Comparison of ENCODE assay signal across 11 cellular contexts in the genomic region with DNA sequence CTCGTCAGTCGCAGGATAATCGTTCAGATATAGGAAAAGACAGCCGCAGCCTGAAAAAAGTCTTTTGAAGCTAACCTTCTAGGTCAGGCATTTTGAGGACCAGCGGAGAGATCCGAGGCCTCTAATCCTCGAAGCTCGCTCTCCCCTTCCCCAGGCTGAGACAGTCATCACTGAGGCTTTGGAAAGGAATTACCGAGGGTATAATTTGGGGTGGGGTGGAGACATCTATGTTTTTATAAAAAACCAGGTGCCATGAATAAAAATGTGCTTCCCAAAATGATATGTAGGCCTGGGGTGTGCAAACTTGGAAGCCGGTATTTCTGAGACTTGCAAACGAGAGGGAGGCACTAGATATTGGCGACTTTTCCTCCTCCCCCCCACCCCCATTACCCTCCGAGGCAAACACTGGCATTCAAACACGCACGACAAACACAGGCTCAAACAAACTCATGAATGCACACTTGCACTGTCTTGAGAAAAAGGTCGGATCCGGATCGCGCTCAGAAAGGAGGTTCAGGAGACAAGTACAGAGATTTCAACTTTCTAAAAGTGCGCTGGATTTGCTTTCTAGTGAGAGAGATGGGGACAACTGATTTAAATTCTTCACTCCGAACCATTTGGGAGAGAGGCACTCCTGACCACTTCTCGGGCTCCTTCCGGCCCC. TPM values are rescaled to one million over a fixed set of nuclear protein-coding genes. Genes with fewer than 3 reads are reported as not detected.
A peak's percentile ranks its signal among the peaks of the same experiment; 100 is the strongest.
DNase-seq lines count a peak whose midpoint lies in the region; ATAC-seq and TF ChIP-seq lines count a peak whose summit lies in the region.
"Had no signal": no experiment of that assay in that cellular context is flagged by ENCODE, and none has a peak within 500 bp of the region (broad histone marks: within the 10 kb centered on the region; RNA-seq: fewer than 3 reads in every experiment).

No MANE protein-coding gene starts in this region.

- H3K27me3 ChIP-seq in SK-N-SH (ENCODE audit: insufficient read depth) = peaks cover 34% of the 10 kb centered on the region

- no peak for TF ChIP-seq RAD21 in SK-N-SH (IDR thresholded peaks at IDR 0.05; ENCODE audit: low read length)

- H3K27ac ChIP-seq in SK-N-SH (ENCODE audit: low read depth in 2 of 2, low read length in 1 of 2) = no peak overlapping the region

- H3K4me1 Mint-ChIP-seq in activated naive CD8-positive, alpha-beta T cell treated with anti-CD3 and anti-CD28 coated beads for 36 hours = peaks cover 12% of the 10 kb centered on the region
- H3K4me1 Mint-ChIP-seq in immature natural killer cell = peaks cover 7 to 8% of the 10 kb centered on the region in 2 donors
- peaks cover 31% of the 10 kb centered on the region for H3K4me1 Mint-ChIP-seq in stimulated activated naive CD8-positive, alpha-beta T cell treated with anti-CD3 and anti-CD28 coated beads, Interleukin-15, amount 100 ng/mL, for 72 hours

- no peaks in the 10 kb centered on the region for H3K9me2 ChIP-seq in SK-N-SH

- peaks cover 4% of the 10 kb centered on the region for H3F3A ChIP-seq in SK-N-SH (replicated peaks; ENCODE audit: insufficient read depth)

- no peak overlapping the region for H3K27ac Mint-ChIP-seq in activated naive CD8-positive, alpha-beta T cell treated with anti-CD3 and anti-CD28 coated beads for 36 hours
- H3K27ac Mint-ChIP-seq in immature natural killer cell = no peak overlapping the region
- H3K27ac Mint-ChIP-seq in stimulated activated naive CD8-positive, alpha-beta T cell treated with anti-CD3 and anti-CD28 coated beads, Interleukin-15, amount 100 ng/mL, for 72 hours = peak overlapping the region in 1 of 2 donors; percentile 54
- H3K27ac Mint-ChIP-seq: dendritic cell treated with granulocyte-macrophage colony-stimulating factor and Interleukin-4, amounts not matched to agents 40 ng/mL and 50 ng/mL, for 4 days had no signal

- peak overlapping the region; percentile 89; the same call in 1 of the 2 replicates for H2AFZ ChIP-seq in SK-N-SH (ENCODE audit: low read depth)

- WGBS in SK-N-SH (ENCODE audit: low lambda C conversion rate) = 71% methylated on average over 23 of the region's 23 CpGs

- no peak for DNase-seq in SK-N-SH
- DNase-seq in activated naive CD8-positive, alpha-beta T cell treated with anti-CD3 and anti-CD28 coated beads for 36 hours = no peak
- DNase-seq in immature natural killer cell = no peak
- no peak for DNase-seq in stimulated activated naive CD8-positive, alpha-beta T cell treated with anti-CD3 and anti-CD28 coated beads, Interleukin-15, amount 100 ng/mL, for 72 hours
- DNase-seq in C1 segment of cervical spinal cord (lab: John Stamatoyannopoulos, UW) = no peak
- no peak for DNase-seq in nucleus accumbens (lab: John Stamatoyannopoulos, UW)
- DNase-seq: NCI-H748 treated with DMSO at 0.1 percent for 48 hours had no signal

- ATAC-seq in SK-N-SH treated with all-trans-retinoic acid at 6 μM for 48 hours = no peak
- ATAC-seq in stimulated activated naive CD8-positive, alpha-beta T cell treated with anti-CD3 and anti-CD28 coated beads, Interleukin-15, amount 100 ng/mL, for 72 hours = no peak
- ATAC-seq in HG03571 (IDR thresholded peaks at IDR 0.05; ENCODE audit: unreplicated experiment) = no peak
- ATAC-seq: GM12878 had no signal

- no peaks in the 10 kb centered on the region for H3K36me3 Mint-ChIP-seq in activated naive CD8-positive, alpha-beta T cell treated with anti-CD3 and anti-CD28 coated beads for 36 hours
- peaks cover 0 to 7% (median 0%) of the 10 kb centered on the region in 3 donors for H3K36me3 Mint-ChIP-seq in immature natural killer cell

- peak overlapping the region; percentile 69 for H3K4me3 Mint-ChIP-seq in activated naive CD8-positive, alpha-beta T cell treated with anti-CD3 and anti-CD28 coated beads for 36 hours
- H3K4me3 Mint-ChIP-seq in immature natural killer cell = peak overlapping the region; percentile 46 to 84 (median 70)
- peak overlapping the region; percentile 79 to 82 for H3K4me3 Mint-ChIP-seq in stimulated activated naive CD8-positive, alpha-beta T cell treated with anti-CD3 and anti-CD28 coated beads, Interleukin-15, amount 100 ng/mL, for 72 hours

- H4K20me1 ChIP-seq in SK-N-SH (ENCODE audit: insufficient read depth) = no peaks in the 10 kb centered on the region

- peaks cover 0 to 29% of the 10 kb centered on the region in 2 experiments; a peak in 2 of 4 replicates for H3K4me1 ChIP-seq in SK-N-SH (ENCODE audit: control insufficient read depth in 1 of 2, insufficient read depth in 2 of 2, low read depth in 1 of 2, low read length in 1 of 2)

- peak overlapping the region; percentile 78 to 88 for H3K4me3 ChIP-seq in SK-N-SH (ENCODE audit: low read depth in 2 of 2, low read length in 1 of 2)
- H3K4me3 ChIP-seq: GM12878 had no signal

- peaks cover 96% of the 10 kb centered on the region for H3K27me3 Mint-ChIP-seq in activated naive CD8-positive, alpha-beta T cell treated with anti-CD3 and anti-CD28 coated beads for 36 hours
- H3K27me3 Mint-ChIP-seq in immature natural killer cell (ENCODE audit: low read depth in 3 of 3) = peaks cover 26 to 44% (median 34%) of the 10 kb centered on the region in 3 donors
- peaks cover 100% of the 10 kb centered on the region for H3K27me3 Mint-ChIP-seq in stimulated activated naive CD8-positive, alpha-beta T cell treated with anti-CD3 and anti-CD28 coated beads, Interleukin-15, amount 100 ng/mL, for 72 hours

- peaks cover 3% of the 10 kb centered on the region; the same call in 1 of the 2 replicates for H3K79me2 ChIP-seq in SK-N-SH (ENCODE audit: insufficient read depth)

- no peak for TF ChIP-seq EP300 in SK-N-SH (IDR thresholded peaks at IDR 0.05; ENCODE audit: borderline replicate concordance in 1 of 2, low read depth in 1 of 2, low read length in 1 of 2)

- peaks cover 1% of the 10 kb centered on the region for H3K9me3 Mint-ChIP-seq in activated naive CD8-positive, alpha-beta T cell treated with anti-CD3 and anti-CD28 coated beads for 36 hours
- peaks cover 0 to 15% (median 7%) of the 10 kb centered on the region in 6 donors for H3K9me3 Mint-ChIP-seq in immature natural killer cell
- no peaks in the 10 kb centered on the region for H3K9me3 Mint-ChIP-seq in stimulated activated naive CD8-positive, alpha-beta T cell treated with anti-CD3 and anti-CD28 coated beads, Interleukin-15, amount 100 ng/mL, for 72 hours

- POLR2A ChIA-PET in SK-N-SH (lab: Yijun Ruan, JAX) = no interaction called here

- H3K9ac ChIP-seq in SK-N-SH = no peak overlapping the region

- TF ChIP-seq CTCF in SK-N-SH (IDR thresholded peaks at IDR 0.05) = no peak

- H3K36me3 ChIP-seq in SK-N-SH (replicated peaks in 1 of 2; ENCODE audit: control insufficient read depth in 1 of 2, insufficient read depth in 2 of 2, low read length in 1 of 2) = no peaks in the 10 kb centered on the region

- no peaks in the 10 kb centered on the region for H3K9me3 ChIP-seq in SK-N-SH

- H3K4me2 ChIP-seq in SK-N-SH = peak overlapping the region; percentile 91

- CTCF ChIA-PET in SK-N-SH (lab: Yijun Ruan, JAX) = interaction anchor here (0.6 kb wide), 1 partner anchor 304 kb away, joined by 3 read pairs; no protein-coding TSS in a partner anchor

TF ChIP-seq in SK-N-SH, 30 proteins besides CTCF, POLR2A, EP300 and RAD21:
- TF ChIP-seq TAF1 (IDR thresholded peaks at IDR 0.05; ENCODE audit: borderline replicate concordance, low read depth, low read length) = no peak
- TF ChIP-seq RCOR1 (IDR thresholded peaks at IDR 0.05; ENCODE audit: low read length) = no peak
- TF ChIP-seq FOXM1 (IDR thresholded peaks at IDR 0.05; ENCODE audit: low read depth) = no peak
TF ChIP-seq in SK-N-SH: peak in this region for 0.

TF ChIP-seq in SK-N-SH treated with all-trans-retinoic acid at 6 μM for 48 hours, 23 proteins besides CTCF, POLR2A, EP300 and RAD21 (continues in another document):
- TF ChIP-seq, protein P1, sequence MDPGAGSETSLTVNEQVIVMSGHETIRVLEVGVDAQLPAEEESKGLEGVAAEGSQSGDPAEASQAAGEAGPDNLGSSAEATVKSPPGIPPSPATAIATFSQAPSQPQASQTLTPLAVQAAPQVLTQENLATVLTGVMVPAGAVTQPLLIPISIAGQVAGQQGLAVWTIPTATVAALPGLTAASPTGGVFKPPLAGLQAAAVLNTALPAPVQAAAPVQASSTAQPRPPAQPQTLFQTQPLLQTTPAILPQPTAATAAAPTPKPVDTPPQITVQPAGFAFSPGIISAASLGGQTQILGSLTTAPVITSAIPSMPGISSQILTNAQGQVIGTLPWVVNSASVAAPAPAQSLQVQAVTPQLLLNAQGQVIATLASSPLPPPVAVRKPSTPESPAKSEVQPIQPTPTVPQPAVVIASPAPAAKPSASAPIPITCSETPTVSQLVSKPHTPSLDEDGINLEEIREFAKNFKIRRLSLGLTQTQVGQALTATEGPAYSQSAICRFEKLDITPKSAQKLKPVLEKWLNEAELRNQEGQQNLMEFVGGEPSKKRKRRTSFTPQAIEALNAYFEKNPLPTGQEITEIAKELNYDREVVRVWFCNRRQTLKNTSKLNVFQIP (CRISPR knock-in tag; IDR thresholded peaks at IDR 0.05; ENCODE audit: borderline replicate concordance, low read depth) = no peak
- TF ChIP-seq, protein P2, sequence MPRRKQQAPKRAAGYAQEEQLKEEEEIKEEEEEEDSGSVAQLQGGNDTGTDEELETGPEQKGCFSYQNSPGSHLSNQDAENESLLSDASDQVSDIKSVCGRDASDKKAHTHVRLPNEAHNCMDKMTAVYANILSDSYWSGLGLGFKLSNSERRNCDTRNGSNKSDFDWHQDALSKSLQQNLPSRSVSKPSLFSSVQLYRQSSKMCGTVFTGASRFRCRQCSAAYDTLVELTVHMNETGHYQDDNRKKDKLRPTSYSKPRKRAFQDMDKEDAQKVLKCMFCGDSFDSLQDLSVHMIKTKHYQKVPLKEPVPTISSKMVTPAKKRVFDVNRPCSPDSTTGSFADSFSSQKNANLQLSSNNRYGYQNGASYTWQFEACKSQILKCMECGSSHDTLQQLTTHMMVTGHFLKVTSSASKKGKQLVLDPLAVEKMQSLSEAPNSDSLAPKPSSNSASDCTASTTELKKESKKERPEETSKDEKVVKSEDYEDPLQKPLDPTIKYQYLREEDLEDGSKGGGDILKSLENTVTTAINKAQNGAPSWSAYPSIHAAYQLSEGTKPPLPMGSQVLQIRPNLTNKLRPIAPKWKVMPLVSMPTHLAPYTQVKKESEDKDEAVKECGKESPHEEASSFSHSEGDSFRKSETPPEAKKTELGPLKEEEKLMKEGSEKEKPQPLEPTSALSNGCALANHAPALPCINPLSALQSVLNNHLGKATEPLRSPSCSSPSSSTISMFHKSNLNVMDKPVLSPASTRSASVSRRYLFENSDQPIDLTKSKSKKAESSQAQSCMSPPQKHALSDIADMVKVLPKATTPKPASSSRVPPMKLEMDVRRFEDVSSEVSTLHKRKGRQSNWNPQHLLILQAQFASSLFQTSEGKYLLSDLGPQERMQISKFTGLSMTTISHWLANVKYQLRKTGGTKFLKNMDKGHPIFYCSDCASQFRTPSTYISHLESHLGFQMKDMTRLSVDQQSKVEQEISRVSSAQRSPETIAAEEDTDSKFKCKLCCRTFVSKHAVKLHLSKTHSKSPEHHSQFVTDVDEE (CRISPR knock-in tag; IDR thresholded peaks at IDR 0.05) = no peak
- TF ChIP-seq ZFP30 (CRISPR knock-in tag; IDR thresholded peaks at IDR 0.05) (no peak), ZNF70 (CRISPR knock-in tag; IDR thresholded peaks at IDR 0.05) (no peak)

RNA-seq across cellular contexts. Expression of gene MSX2, which starts 0.9 kb away (rescaled TPM):
- polyA plus RNA-seq in SK-N-SH (2012; rRNA removed) (5.1 and 5.8 TPM in 2 replicates), immature natural killer cell (not detected)
- 3.4 and 3.5 TPM in 2 replicates for polyA plus RNA-seq in SK-N-SH (2012; cell fraction: cytosol; rRNA removed)
- 5.6 and 7.0 TPM in 2 replicates for polyA plus RNA-seq in SK-N-SH (2012; cell fraction: nucleus; rRNA removed)
- total RNA-seq in activated naive CD8-positive, alpha-beta T cell treated with anti-CD3 and anti-CD28 coated beads for 36 hours = not detected
- total RNA-seq: GM12878 had no signal
- polyA plus RNA-seq: GM12878 had no signal
